19 cellular contexts compared by ENCODE assay signal in genomic region chr12:68432622-68433021, GRCh38.
A peak's percentile ranks its signal among the peaks of the same experiment; 100 is the strongest.
DNase-seq lines count a peak whose midpoint lies in the region; ATAC-seq and TF ChIP-seq lines count a peak whose summit lies in the region.
"Had no signal": no experiment of that assay in that cellular context is flagged by ENCODE, and none has a peak within 500 bp of the region (broad histone marks: within the 10 kb centered on the region; RNA-seq: fewer than 3 reads in every experiment).

No MANE protein-coding gene starts in this region.

- H4K91ac ChIP-seq in IMR-90 (ENCODE audit: insufficient read depth, low read depth, low read length): no peak overlapping the region

- H3K56ac ChIP-seq in IMR-90 (ENCODE audit: extremely low read depth, insufficient read depth, low read length): no peak overlapping the region

- H3K9me1 ChIP-seq in IMR-90 (ENCODE audit: insufficient read depth, low read length): peaks cover 2% of the 10 kb centered on the region; the same call in 1 of the 2 replicates

- H2AK5ac ChIP-seq in IMR-90 (ENCODE audit: low read depth, low read length): no peak overlapping the region

- H3K27me3 ChIP-seq in IMR-90 (ENCODE audit: control insufficient read depth, insufficient read depth, low read length) (no peaks in the 10 kb centered on the region), GM23338 (ENCODE audit: insufficient read depth) (no peaks in the 10 kb centered on the region), MG63 (no peaks in the 10 kb centered on the region)

- CTCF ChIA-PET in IMR-90 (lab: Yijun Ruan, JAX): no interaction called here

- H3K4me3 Mint-ChIP-seq in mesothelial cell of epicardium (no peak overlapping the region), GM23338 (no peak overlapping the region)
- H3K4me3 Mint-ChIP-seq in stimulated activated effector memory CD8-positive, alpha-beta T cell treated with anti-CD3 and anti-CD28 coated beads, Interleukin-12 subunit alpha, Interleukin-12 subunit beta, amount 100 ng/mL, for 72 hours: no peak overlapping the region
- H3K4me3 Mint-ChIP-seq: CD14-positive monocyte had no signal

- no peak overlapping the region for H4K5ac ChIP-seq in IMR-90 (ENCODE audit: low read depth, low read length)

- no peak overlapping the region for H4K8ac ChIP-seq in IMR-90 (ENCODE audit: low read depth in 2 of 2, low read length in 2 of 2)

- no peaks in the 10 kb centered on the region for H3K79me1 ChIP-seq in IMR-90 (ENCODE audit: low read depth in 1 of 2, low read length in 2 of 2)

- no peak overlapping the region for H2AK9ac ChIP-seq in IMR-90 (replicated peaks; ENCODE audit: low read depth, low read length, poor library complexity)

- no peak overlapping the region for H2BK15ac ChIP-seq in IMR-90 (ENCODE audit: low read depth, low read length)

- H3K4me3 ChIP-seq in IMR-90 (ENCODE audit: insufficient read depth, low read depth, low read length) (no peak overlapping the region), GM23338 (no peak overlapping the region), MG63 (no peak overlapping the region)

- TF ChIP-seq CTCF in IMR-90 (conservative IDR thresholded peaks at IDR 0.05; ENCODE audit: low read depth, low read length) (no peak), mesothelial cell of epicardium (IDR thresholded peaks at IDR 0.05; ENCODE audit: unreplicated experiment) (no peak), GM23338 (conservative IDR thresholded peaks at IDR 0.05; ENCODE audit: low read depth in 2 of 2) (no peak)

- H2BK5ac ChIP-seq in IMR-90 (ENCODE audit: low read depth, low read length, poor library complexity, severe bottlenecking): no peak overlapping the region

- H3K4me1 ChIP-seq in IMR-90 (ENCODE audit: control insufficient read depth, insufficient read depth, low read length) (peaks cover 5% of the 10 kb centered on the region; the same call in 1 of the 2 replicates), GM23338 (ENCODE audit: insufficient read depth) (peaks cover 21% of the 10 kb centered on the region)

- H3K9me3 ChIP-seq in IMR-90 (ENCODE audit: control insufficient read depth, insufficient read depth, low read length) (peaks cover 7% of the 10 kb centered on the region; the same call in 1 of the 2 replicates), MG63 (no peaks in the 10 kb centered on the region; the same call in 1 of the 2 replicates)

- H3K27me3 Mint-ChIP-seq in mesothelial cell of epicardium (ENCODE audit: low read depth) (no peaks in the 10 kb centered on the region), GM23338 (ENCODE audit: insufficient read depth, low read depth, poor library complexity) (peaks cover 7% of the 10 kb centered on the region)

- no peaks in the 10 kb centered on the region for H3K36me3 ChIP-seq in IMR-90 (ENCODE audit: control insufficient read depth, insufficient read depth, low read length)
- 0 out of 2 replicates have a peak, but pooled peaks cover 7% of the 10 kb centered on the region for H3K36me3 ChIP-seq in GM23338 (ENCODE audit: insufficient read depth)
- H3K36me3 ChIP-seq in MG63: no peaks in the 10 kb centered on the region

- H4K20me1 ChIP-seq in IMR-90 (ENCODE audit: insufficient read depth, low read length) (no peaks in the 10 kb centered on the region), GM23338 (replicated peaks; ENCODE audit: insufficient read depth) (no peaks in the 10 kb centered on the region)

- intact Hi-C loops in IMR-90 (cut with micrococcal nuclease): no loop called here

- TF ChIP-seq RAD21 in IMR-90 (IDR thresholded peaks at IDR 0.05; ENCODE audit: low read length): no peak

- in situ Hi-C loops in IMR-90 (cut with MboI; ENCODE audit: low sequenced_read_pairs): no loop called here

- DNase-seq in IMR-90 (peak; percentile 39), amniotic epithelial cell (ENCODE audit: low read depth) (peak; percentile 43), mesothelial cell of epicardium (ENCODE audit: low spot score in 2 of 2, unreplicated experiment in 2 of 2) (no peak), GM23338 (ENCODE audit: low spot score) (no peak), inferior parietal cortex (ENCODE audit: extremely low spot score) (no peak), MG63 (no peak)
- no peak for DNase-seq in stimulated activated effector memory CD8-positive, alpha-beta T cell treated with anti-CD3 and anti-CD28 coated beads, Interleukin-12 subunit alpha, Interleukin-12 subunit beta, amount 100 ng/mL, for 72 hours (ENCODE audit: low spot score in 2 of 2)
- DNase-seq: ACHN, AML-193, COR-L47, EL, H7, Kasumi-1, NCI-H1417, NCI-H187 treated with DMSO at 0.1 percent for 48 hours, NCI-H446, NCI-H69, RPMI8226 had no signal

- H3F3A ChIP-seq in GM23338 (replicated peaks; ENCODE audit: low read depth): no peaks in the 10 kb centered on the region

- no peak overlapping the region for H3K23ac ChIP-seq in IMR-90 (ENCODE audit: low read depth, low read length)

- dilution Hi-C loops in IMR-90 (cut with HindIII; ENCODE audit: low sequenced_read_pairs, unreplicated experiment): no loop called here

- H3K4me1 Mint-ChIP-seq in mesothelial cell of epicardium: peaks cover 43% of the 10 kb centered on the region
- H3K4me1 Mint-ChIP-seq in stimulated activated effector memory CD8-positive, alpha-beta T cell treated with anti-CD3 and anti-CD28 coated beads, Interleukin-12 subunit alpha, Interleukin-12 subunit beta, amount 100 ng/mL, for 72 hours: peaks cover 39% of the 10 kb centered on the region
- H3K4me1 Mint-ChIP-seq in GM23338: peaks cover 20% of the 10 kb centered on the region; the same call in 2 of the 3 replicates
- H3K4me1 Mint-ChIP-seq: CD14-positive monocyte had no signal

- H3K4ac ChIP-seq in IMR-90 (ENCODE audit: low read depth, low read length): no peak overlapping the region; the same call in 1 of the 2 replicates

- no peak overlapping the region for H2AFZ ChIP-seq in IMR-90 (replicated peaks; ENCODE audit: low read length, poor library complexity)
- H2AFZ ChIP-seq in GM23338: no peak overlapping the region

- peaks cover 13% of the 10 kb centered on the region for H3K9me3 Mint-ChIP-seq in mesothelial cell of epicardium
- H3K9me3 Mint-ChIP-seq in stimulated activated effector memory CD8-positive, alpha-beta T cell treated with anti-CD3 and anti-CD28 coated beads, Interleukin-12 subunit alpha, Interleukin-12 subunit beta, amount 100 ng/mL, for 72 hours: peaks cover 3% of the 10 kb centered on the region
- peaks cover 7% of the 10 kb centered on the region for H3K9me3 Mint-ChIP-seq in GM23338

- no peak overlapping the region for H3K18ac ChIP-seq in IMR-90 (ENCODE audit: low read depth, low read length)

- no TSS peak for BruUV-seq in IMR-90 (replicated peaks; lab: Mats Ljungman, UMichigan)

- TF ChIP-seq POLR2A in IMR-90 (IDR thresholded peaks at IDR 0.05; ENCODE audit: low read depth, low read length): no peak

- H3K27ac ChIP-seq in IMR-90 (ENCODE audit: insufficient read depth, low read length): no peak overlapping the region
- H3K27ac ChIP-seq in GM23338 (ENCODE audit: low read depth): no peak overlapping the region

- H3K36me3 Mint-ChIP-seq in mesothelial cell of epicardium: peaks cover 2% of the 10 kb centered on the region
- peaks cover 75% of the 10 kb centered on the region for H3K36me3 Mint-ChIP-seq in stimulated activated effector memory CD8-positive, alpha-beta T cell treated with anti-CD3 and anti-CD28 coated beads, Interleukin-12 subunit alpha, Interleukin-12 subunit beta, amount 100 ng/mL, for 72 hours
- peaks cover 7% of the 10 kb centered on the region; the same call in 2 of the 3 replicates for H3K36me3 Mint-ChIP-seq in GM23338 (ENCODE audit: low read depth)

- no peak overlapping the region for H3K14ac ChIP-seq in IMR-90 (replicated peaks; ENCODE audit: low read depth, low read length)

- peak overlapping the region; percentile 57 for H3K27ac Mint-ChIP-seq in mesothelial cell of epicardium
- peak overlapping the region; percentile 33 for H3K27ac Mint-ChIP-seq in stimulated activated effector memory CD8-positive, alpha-beta T cell treated with anti-CD3 and anti-CD28 coated beads, Interleukin-12 subunit alpha, Interleukin-12 subunit beta, amount 100 ng/mL, for 72 hours
- H3K27ac Mint-ChIP-seq in GM23338: no peak overlapping the region

- H3K79me2 ChIP-seq in GM23338 (replicated peaks; ENCODE audit: insufficient read depth): no peaks in the 10 kb centered on the region

- peaks cover 6% of the 10 kb centered on the region; the same call in 1 of the 2 replicates for H3K9me2 ChIP-seq in GM23338 (ENCODE audit: insufficient read depth)

- no peak overlapping the region for H3K9ac ChIP-seq in IMR-90 (ENCODE audit: low read depth, low read length)

- no peak overlapping the region for H2BK120ac ChIP-seq in IMR-90 (ENCODE audit: low read depth, low read length)

- ATAC-seq in IMR-90 (ENCODE audit: low read depth) (peak; percentile 35; the same call in 1 of the 2 replicates), GM23338 (no peak)
- ATAC-seq in stimulated activated effector memory CD8-positive, alpha-beta T cell treated with anti-CD3 and anti-CD28 coated beads, Interleukin-12 subunit alpha, Interleukin-12 subunit beta, amount 100 ng/mL, for 72 hours: no peak

- H3K4me2 ChIP-seq in IMR-90 (ENCODE audit: low read depth, low read length) (no peak overlapping the region), GM23338 (no peak overlapping the region)

- no peak overlapping the region for H2BK20ac ChIP-seq in IMR-90 (ENCODE audit: low read depth, low read length)

- POLR2A ChIA-PET in IMR-90 (lab: Charles Lee; ENCODE audit: unreplicated experiment): no interaction called here

TF ChIP-seq in IMR-90, 13 proteins besides CTCF, POLR2A, EP300 and RAD21 (continues in another document):
- TF ChIP-seq RCOR1 (IDR thresholded peaks at IDR 0.05; ENCODE audit: insufficient replicate concordance, low read length) (no peak), BHLHE40 (IDR thresholded peaks at IDR 0.05; ENCODE audit: low read depth, low read length) (no peak), MXI1 (IDR thresholded peaks at IDR 0.05; ENCODE audit: borderline replicate concordance, low read depth, low read length) (no peak), CHD1 (IDR thresholded peaks at IDR 0.05; ENCODE audit: low read depth, low read length) (no peak)

TF ChIP-seq in GM23338, 12 proteins besides CTCF, POLR2A, EP300 and RAD21 (continues in another document):
- TF ChIP-seq EZH2 (IDR thresholded peaks at IDR 0.05; ENCODE audit: low read depth, unreplicated experiment): no peak
- no peak for TF ChIP-seq JUNB (IDR thresholded peaks at IDR 0.05; ENCODE audit: unreplicated experiment)
- no peak for TF ChIP-seq STAT1 (IDR thresholded peaks at IDR 0.05; ENCODE audit: unreplicated experiment)
- TF ChIP-seq ETS1 (IDR thresholded peaks at IDR 0.05): no peak
- TF ChIP-seq NANOG (IDR thresholded peaks at IDR 0.05; ENCODE audit: borderline replicate concordance): no peak

Comparison
In these comparisons a context has a peak if more than half of its experiments do, and no peak if none do; other contexts are left out.
1. DNase-seq: peak in IMR-90 (single experiment) and amniotic epithelial cell (single experiment); none in mesothelial cell of epicardium (0 of 2), stimulated activated effector memory CD8-positive, alpha-beta T cell treated with anti-CD3 and anti-CD28 coated beads, Interleukin-12 subunit alpha, Interleukin-12 subunit beta, amount 100 ng/mL, for 72 hours (0 of 2), GM23338 (single experiment), inferior parietal cortex (single experiment) and MG63 (single experiment).